8 cellular contexts compared by ENCODE assay signal in genomic region chr4:173332963-173333657, GRCh38. TPM values are rescaled to one million over a fixed set of nuclear protein-coding genes. Genes with fewer than 3 reads are reported as not detected.
DNase-seq lines count a peak whose midpoint lies in the region; ATAC-seq and TF ChIP-seq lines count a peak whose summit lies in the region.

No MANE protein-coding gene starts in this region.

- peaks cover 38% of the 10 kb centered on the region for H3K79me2 ChIP-seq in GM23248 (ENCODE audit: insufficient read depth)

- H3K4me3 ChIP-seq in GM23248 (peak overlapping the region; percentile 92), mucosa of descending colon (peak overlapping the region; percentile 88), upper lobe of left lung (peak overlapping the region; percentile 91 to 93 (median 92))

- 12 to 16% methylated on average over 21 of the region's 21 CpGs for WGBS in GM23248 (ENCODE audit: low coverage in 1 of 2, low lambda C conversion rate in 2 of 2, missing lambda C conversion rate in 2 of 2), 2 experiments
- WGBS in upper lobe of left lung, 2 donors = 6 to 7% methylated on average over 19 to 21 of the region's 21 CpGs

- TF ChIP-seq EP300 in upper lobe of left lung (IDR thresholded peaks at IDR 0.05) = no peak

- no peaks in the 10 kb centered on the region for H3K27me3 ChIP-seq in GM23248 (replicated peaks; ENCODE audit: insufficient read depth)
- no peaks in the 10 kb centered on the region for H3K27me3 ChIP-seq in upper lobe of left lung

- H3K9me3 ChIP-seq in GM23248 (ENCODE audit: low read depth) (no peaks in the 10 kb centered on the region), mucosa of descending colon (no peaks in the 10 kb centered on the region), upper lobe of left lung (no peaks in the 10 kb centered on the region)

- H2AFZ ChIP-seq in GM23248 = no peak overlapping the region

- peak overlapping the region; percentile 83 for H3K4me2 ChIP-seq in GM23248 (ENCODE audit: unreplicated experiment)

- no peaks in the 10 kb centered on the region for H3K9me2 ChIP-seq in GM23248 (ENCODE audit: insufficient read depth)

- ATAC-seq in mucosa of descending colon (no peak), upper lobe of left lung (ENCODE audit: low FRiP score in 2 of 2) (no peak), HG03432 (IDR thresholded peaks at IDR 0.05; ENCODE audit: unreplicated experiment) (no peak)

- intact Hi-C loops in mucosa of descending colon (cut with DNase I, micrococcal nuclease) = no loop called here

- H3K36me3 ChIP-seq in GM23248 (ENCODE audit: low read depth) (peaks cover 30% of the 10 kb centered on the region), mucosa of descending colon (ENCODE audit: low read depth) (peaks cover 4% of the 10 kb centered on the region), upper lobe of left lung (peaks cover 0 to 39% (median 5%) of the 10 kb centered on the region in 4 donors)

- H3F3A ChIP-seq in GM23248 (ENCODE audit: insufficient read depth) = peaks cover 38% of the 10 kb centered on the region

- H3K27ac ChIP-seq in GM23248 (peak overlapping the region; percentile 99), upper lobe of left lung (peak overlapping the region; percentile 94 to 100 (median 98))

- H3K9ac ChIP-seq in GM23248 = peak overlapping the region; percentile 100

- peak; percentile 50 for DNase-seq in GM23248
- peak; percentile 10 for DNase-seq in RPMI8226
- DNase-seq in cerebellum (ENCODE audit: low spot score) = peak; percentile 10
- peak in 1 of 3 donors; percentile 26 for DNase-seq in mucosa of descending colon
- DNase-seq in upper lobe of left lung = no peak
- DNase-seq in DMS79 (lab: John Stamatoyannopoulos, UW) = no peak
- DNase-seq in OCI-M2 (lab: John Stamatoyannopoulos, UW; ENCODE audit: unreplicated experiment) = no peak

- H3K4me1 ChIP-seq in GM23248 (ENCODE audit: insufficient read depth) (peaks cover 19% of the 10 kb centered on the region), mucosa of descending colon (ENCODE audit: low read depth) (peaks cover 13% of the 10 kb centered on the region), upper lobe of left lung (peaks cover 11 to 23% (median 20%) of the 10 kb centered on the region in 4 donors)

- no peak for TF ChIP-seq POLR2A in upper lobe of left lung (IDR thresholded peaks at IDR 0.05)

- TF ChIP-seq CTCF in mucosa of descending colon (IDR thresholded peaks at IDR 0.05) (no peak), upper lobe of left lung (IDR thresholded peaks at IDR 0.05) (no peak)

- no peaks in the 10 kb centered on the region for H4K20me1 ChIP-seq in GM23248 (ENCODE audit: insufficient read depth)

- in situ Hi-C loops in GM23248 (cut with MboI) = no loop called here

RNA-seq across cellular contexts. Expression of gene HMGB2, which starts 1.0 kb away (rescaled TPM):
- total RNA-seq in GM23248 (2014; rRNA removed; shearing (Covaris generic)) = 23.8 and 31.1 TPM in 2 replicates
- polyA plus RNA-seq in GM23248 (2016; fragmentation: Nextera tagmentation; extraction: Ambion mirVana) = 91.6 and 92.0 TPM in 2 replicates
- total RNA-seq in cerebellum = 54.9 TPM
- 100 to 1,000 TPM in 1 of 3 donors, 10 to 100 TPM in 2; 42.0 to 113 (median 54.4) TPM for total RNA-seq in mucosa of descending colon
- total RNA-seq in upper lobe of left lung = 10 to 100 TPM; 37.5 to 72.7 (median 54.8) TPM

RNA-seq across cellular contexts. Expression of gene SAP30, which starts 37.6 kb away (rescaled TPM):
- 4.4 and 5.3 TPM in 2 replicates for total RNA-seq in GM23248 (2014; rRNA removed; shearing (Covaris generic))
- polyA plus RNA-seq in GM23248 (2016; fragmentation: Nextera tagmentation; extraction: Ambion mirVana) = 6.1 and 9.8 TPM in 2 replicates
- total RNA-seq in cerebellum (26.0 TPM), mucosa of descending colon (10 to 100 TPM in 2 of 3 donors, 1 to 10 TPM in 1; 3.8 to 22.6 (median 12.4) TPM), upper lobe of left lung (10 to 100 TPM; 15.0 to 39.8 (median 18.8) TPM)

Comparison
In these comparisons a context has a peak if more than half of its experiments do, and no peak if none do; other contexts are left out.
1. DNase-seq: peak in GM23248 (single experiment), RPMI8226 (single experiment) and cerebellum (single experiment); none in upper lobe of left lung (0 of 2), DMS79 (single experiment) and OCI-M2 (single experiment).
2. Peak in every context shown above with its lines, with median percentiles within 50 percentile points of each other: H3K4me3 ChIP-seq.